ENCODE assay signal across 8 cellular contexts in the genomic region with DNA sequence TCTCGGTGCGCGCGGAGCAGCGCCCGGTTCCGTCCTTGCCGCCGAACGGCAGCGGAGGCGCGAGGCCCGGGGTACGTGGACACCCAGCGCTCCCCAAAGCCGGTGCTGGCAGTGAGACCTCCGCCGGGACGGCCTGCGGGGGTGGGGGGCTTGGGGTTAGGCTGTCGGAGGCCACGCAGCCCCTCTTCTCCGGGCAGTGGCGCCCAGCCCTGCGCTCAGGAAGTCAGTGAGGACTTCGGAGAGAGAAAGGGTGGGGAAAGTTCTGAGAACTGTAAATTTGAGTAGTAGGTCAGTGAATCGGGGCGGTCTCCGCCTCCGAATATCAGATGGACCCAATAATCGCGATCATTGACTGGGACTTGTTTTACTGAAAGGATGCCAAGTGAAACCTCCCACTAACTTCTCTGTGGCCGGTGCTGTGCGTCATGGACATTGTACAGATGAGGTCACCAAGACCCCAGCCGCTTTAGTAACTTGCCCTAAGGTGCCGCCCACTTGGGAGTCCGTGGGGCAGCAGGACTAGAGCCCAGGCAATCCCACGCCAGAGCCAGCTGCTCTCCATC. TPM values are rescaled to one million over a fixed set of nuclear protein-coding genes. Genes with fewer than 3 reads are reported as not detected.
DNase-seq lines count a peak whose midpoint lies in the region; ATAC-seq and TF ChIP-seq lines count a peak whose summit lies in the region.

No MANE protein-coding gene starts in this region.

- peak overlapping the region; percentile 99 for H3K27ac Mint-ChIP-seq in activated T-cell treated with anti-CD3 and anti-CD28 coated beads, Interleukin-2, amount 50 U/mL, for 72 hours
- H3K27ac Mint-ChIP-seq in neural progenitor cell (peak overlapping the region; percentile 57), type B pancreatic cell (peak overlapping the region; percentile 76)

- H3F3A ChIP-seq in MM.1S (ENCODE audit: insufficient read depth, low read length) (no peaks in the 10 kb centered on the region), neural progenitor cell (ENCODE audit: low read depth) (no peaks in the 10 kb centered on the region)

- H3K79me2 ChIP-seq in MM.1S (ENCODE audit: low read length) = no peaks in the 10 kb centered on the region
- no peaks in the 10 kb centered on the region for H3K79me2 ChIP-seq in neural progenitor cell (ENCODE audit: low read depth)

- H3K9me2 ChIP-seq in MM.1S (replicated peaks; ENCODE audit: insufficient read depth, low read length) = no peaks in the 10 kb centered on the region

- H2AFZ ChIP-seq in MM.1S (ENCODE audit: low read length) = peak overlapping the region; percentile 88
- H2AFZ ChIP-seq in neural progenitor cell (replicated peaks) = peak overlapping the region; percentile 98

- ATAC-seq in activated T-cell treated with anti-CD3 and anti-CD28 coated beads, Interleukin-2, amount 50 U/mL, for 72 hours (replicated peaks in 1 of 2) = peak; percentile 36 to 48

- H3K27me3 ChIP-seq in MM.1S (replicated peaks; ENCODE audit: insufficient read depth, low read length) (no peaks in the 10 kb centered on the region), neural progenitor cell (peaks cover 61% of the 10 kb centered on the region)

- H3K4me2 ChIP-seq in MM.1S (ENCODE audit: low read depth, low read length) (peak overlapping the region; percentile 87), neural progenitor cell (peak overlapping the region; percentile 97)

- no peaks in the 10 kb centered on the region for H4K20me1 ChIP-seq in MM.1S (ENCODE audit: insufficient read depth, low read length)
- peaks cover 8% of the 10 kb centered on the region for H4K20me1 ChIP-seq in neural progenitor cell (ENCODE audit: low read depth)

- H3K27ac ChIP-seq in MM.1S (ENCODE audit: low read length) = no peak overlapping the region
- H3K27ac ChIP-seq in neural progenitor cell = no peak overlapping the region

- H3K36me3 Mint-ChIP-seq in activated T-cell treated with anti-CD3 and anti-CD28 coated beads, Interleukin-2, amount 50 U/mL, for 72 hours (ENCODE audit: insufficient read depth in 2 of 2) = peaks cover 34 to 36% of the 10 kb centered on the region in 2 donors
- peaks cover 2% of the 10 kb centered on the region for H3K36me3 Mint-ChIP-seq in neural progenitor cell
- H3K36me3 Mint-ChIP-seq in type B pancreatic cell = no peaks in the 10 kb centered on the region

- H3K4me3 ChIP-seq in MM.1S (ENCODE audit: low read length) = peak overlapping the region; percentile 69
- peak overlapping the region; percentile 84 for H3K4me3 ChIP-seq in fibroblast of the aortic adventitia (ENCODE audit: low read depth, low read length)
- peak overlapping the region; percentile 76 for H3K4me3 ChIP-seq in neural progenitor cell

- H3K4me1 ChIP-seq in MM.1S (ENCODE audit: low read length) = no peaks in the 10 kb centered on the region
- H3K4me1 ChIP-seq in neural progenitor cell = no peaks in the 10 kb centered on the region

- in situ Hi-C loops in ACHN (cut with HindIII; ENCODE audit: low pct_ligation_motif_present, low pct_unique_long_range_greater_than_20kb, low sequenced_read_pairs) = no loop called here

- H3K9me3 Mint-ChIP-seq in activated T-cell treated with anti-CD3 and anti-CD28 coated beads, Interleukin-2, amount 50 U/mL, for 72 hours = no peaks in the 10 kb centered on the region
- H3K9me3 Mint-ChIP-seq in neural progenitor cell (no peaks in the 10 kb centered on the region), type B pancreatic cell (no peaks in the 10 kb centered on the region)

- no peaks in the 10 kb centered on the region for H3K27me3 Mint-ChIP-seq in activated T-cell treated with anti-CD3 and anti-CD28 coated beads, Interleukin-2, amount 50 U/mL, for 72 hours (ENCODE audit: low read depth)
- peaks cover 12% of the 10 kb centered on the region for H3K27me3 Mint-ChIP-seq in neural progenitor cell (ENCODE audit: insufficient read depth, low read depth)
- peaks cover 48% of the 10 kb centered on the region for H3K27me3 Mint-ChIP-seq in type B pancreatic cell

- H3K9ac ChIP-seq in MM.1S (ENCODE audit: low read length) (peak overlapping the region; percentile 68), neural progenitor cell (no peak overlapping the region)

- no peaks in the 10 kb centered on the region for H3K36me3 ChIP-seq in MM.1S (replicated peaks; ENCODE audit: insufficient read depth, low read length)
- no peaks in the 10 kb centered on the region for H3K36me3 ChIP-seq in neural progenitor cell

- H3K4me3 Mint-ChIP-seq in activated T-cell treated with anti-CD3 and anti-CD28 coated beads, Interleukin-2, amount 50 U/mL, for 72 hours = peak overlapping the region; percentile 97 to 99
- H3K4me3 Mint-ChIP-seq in neural progenitor cell (peak overlapping the region; percentile 91), type B pancreatic cell (peak overlapping the region; percentile 90)

- DNase-seq in ACHN (peak; percentile 90), GM20000 (ENCODE audit: low spot score) (peak; percentile 72), MM.1S (no peak), fibroblast of the aortic adventitia (ENCODE audit: low read depth) (peak; percentile 94), neural progenitor cell (ENCODE audit: low spot score) (no peak), type B pancreatic cell (ENCODE audit: extremely low spot score, unreplicated experiment) (no peak), RPMI8226 (no peak)
- peak; percentile 81 to 82 for DNase-seq in activated T-cell treated with anti-CD3 and anti-CD28 coated beads, Interleukin-2, amount 50 U/mL, for 72 hours

- H3K4me1 Mint-ChIP-seq in activated T-cell treated with anti-CD3 and anti-CD28 coated beads, Interleukin-2, amount 50 U/mL, for 72 hours (ENCODE audit: low read depth) = peaks cover 64% of the 10 kb centered on the region
- peaks cover 23% of the 10 kb centered on the region for H3K4me1 Mint-ChIP-seq in neural progenitor cell
- H3K4me1 Mint-ChIP-seq in type B pancreatic cell (ENCODE audit: unreplicated experiment) = peaks cover 29% of the 10 kb centered on the region

- H3K9me3 ChIP-seq in MM.1S (replicated peaks; ENCODE audit: insufficient read depth, low read length) (no peaks in the 10 kb centered on the region), neural progenitor cell (ENCODE audit: low read depth) (no peaks in the 10 kb centered on the region)

- TF ChIP-seq CTCF in GM20000 (IDR thresholded peaks at IDR 0.05; ENCODE audit: extremely low read depth, missing control alignments) (no peak), MM.1S (IDR thresholded peaks at IDR 0.05; ENCODE audit: low read length) (no peak), fibroblast of the aortic adventitia (IDR thresholded peaks at IDR 0.05; ENCODE audit: insufficient read depth, low read length) (no peak), neural progenitor cell (IDR thresholded peaks at IDR 0.05) (no peak), type B pancreatic cell (conservative IDR thresholded peaks at IDR 0.05) (no peak)

RNA-seq across cellular contexts. Expression of a gene that starts 0.5 kb away (rescaled TPM):
- 100 to 1,000 TPM; 313 to 348 TPM for total RNA-seq in activated T-cell treated with anti-CD3 and anti-CD28 coated beads, Interleukin-2, amount 50 U/mL, for 72 hours
- total RNA-seq in fibroblast of the aortic adventitia (ENCODE audit: low replicate concordance) = 25.6 and 82.3 TPM in 2 replicates
- 6.6 and 9.6 TPM in 2 replicates for total RNA-seq in neural progenitor cell (ENCODE audit: low replicate concordance)
- total RNA-seq in type B pancreatic cell (ENCODE audit: low replicate concordance) = 12.3 and 22.1 TPM in 2 replicates

RNA-seq across cellular contexts. Expression of a gene that starts 45.7 kb away (rescaled TPM):
- total RNA-seq in activated T-cell treated with anti-CD3 and anti-CD28 coated beads, Interleukin-2, amount 50 U/mL, for 72 hours = 100 to 1,000 TPM; 119 to 165 TPM
- total RNA-seq in fibroblast of the aortic adventitia (ENCODE audit: low replicate concordance) (97.7 and 113 TPM in 2 replicates), neural progenitor cell (ENCODE audit: low replicate concordance) (44.6 and 83.4 TPM in 2 replicates), type B pancreatic cell (ENCODE audit: low replicate concordance) (27.1 and 33.3 TPM in 2 replicates)

Comparison
In these comparisons a context has a peak if more than half of its experiments do, and no peak if none do; other contexts are left out.
1. DNase-seq: peak in ACHN (single experiment), GM20000 (single experiment), activated T-cell treated with anti-CD3 and anti-CD28 coated beads, Interleukin-2, amount 50 U/mL, for 72 hours (2 of 2) and fibroblast of the aortic adventitia (single experiment); none in MM.1S (single experiment), neural progenitor cell (single experiment), type B pancreatic cell (single experiment) and RPMI8226 (single experiment).
2. Peak in every context shown above with its lines, with median percentiles within 50 percentile points of each other: H3K4me3 ChIP-seq, H3K27ac Mint-ChIP-seq and H3K4me3 Mint-ChIP-seq.